ENCODE assay signal across 20 cellular contexts in genomic region chr19:54873990-54874389, GRCh38. TPM values are rescaled to one million over a fixed set of nuclear protein-coding genes. Genes with fewer than 3 reads are reported as not detected.
"Had no signal": no experiment of that assay in that cellular context is flagged by ENCODE, and none has a peak within 500 bp of the region (broad histone marks: within the 10 kb centered on the region; RNA-seq: fewer than 3 reads in every experiment).

Gene FCAR (plus strand): TSS chr19:54874235. CDS start chr19:54874290, 55 bp downstream.

- H3K36me3 ChIP-seq: ascending aorta, breast epithelium, gastroesophageal sphincter, heart right ventricle had no signal

- H3K27ac ChIP-seq: ascending aorta, breast epithelium, epithelial cell of prostate, gastroesophageal sphincter had no signal

- H3K27me3 ChIP-seq: ascending aorta had no signal

- H3K9me3 ChIP-seq: ascending aorta had no signal

- DNase-seq: activated CD4-positive, alpha-beta memory T cell treated with anti-CD3 and anti-CD28 coated beads for 36 hours; activated CD8-positive, alpha-beta memory T cell treated with anti-CD3 and anti-CD28 coated beads, Interleukin-2, amount 10 ng/mL, durations not matched to agents 7 days and 5 days; activated naive CD4-positive, alpha-beta T cell treated with anti-CD3 and anti-CD28 coated beads for 36 hours; activated T-cell treated with anti-CD3 and anti-CD28 coated beads, Interleukin-2, amount 50 U/mL, for 1 hour; heart right ventricle; left cardiac atrium; natural killer cell; right cardiac atrium; small intestine; stimulated activated naive CD8-positive, alpha-beta T cell treated with anti-CD3 and anti-CD28 coated beads, Interleukin-15, amount 100 ng/mL, for 72 hours; T-helper 9 cell had no signal

- H3K4me3 ChIP-seq: ascending aorta, breast epithelium, gastroesophageal sphincter had no signal

- H3K4me1 ChIP-seq: ascending aorta, breast epithelium, gastroesophageal sphincter had no signal

- ATAC-seq: activated CD8-positive, alpha-beta memory T cell treated with anti-CD3 and anti-CD28 coated beads, Interleukin-2, amount 10 ng/mL, durations not matched to agents 7 days and 5 days; gastroesophageal sphincter; heart right ventricle; left cardiac atrium; right cardiac atrium; stimulated activated naive CD8-positive, alpha-beta T cell treated with anti-CD3 and anti-CD28 coated beads, Interleukin-15, amount 100 ng/mL, for 72 hours; T-cell had no signal

RNA-seq across cellular contexts. Expression of gene FCAR, which starts in this region (rescaled TPM):
- total RNA-seq: activated CD4-positive, alpha-beta memory T cell treated with anti-CD3 and anti-CD28 coated beads for 36 hours; activated CD8-positive, alpha-beta memory T cell treated with anti-CD3 and anti-CD28 coated beads, Interleukin-2, amount 10 ng/mL, durations not matched to agents 7 days and 5 days; activated naive CD4-positive, alpha-beta T cell treated with anti-CD3 and anti-CD28 coated beads for 36 hours; activated T-helper 2 cell treated with anti-CD3 and anti-CD28 coated beads, Interferon-gamma antibody, Interleukin-2, Interleukin-4, amounts not matched to agents 10 μg/mL and 5 μg/mL and 100 μg/mL, durations not matched to agents 14 hours and 24 hours and 36 hours; ascending aorta; dermis microvascular lymphatic vessel endothelial cell; lung microvascular endothelial cell; mucosa of gallbladder had no signal
